In the genomic region with DNA sequence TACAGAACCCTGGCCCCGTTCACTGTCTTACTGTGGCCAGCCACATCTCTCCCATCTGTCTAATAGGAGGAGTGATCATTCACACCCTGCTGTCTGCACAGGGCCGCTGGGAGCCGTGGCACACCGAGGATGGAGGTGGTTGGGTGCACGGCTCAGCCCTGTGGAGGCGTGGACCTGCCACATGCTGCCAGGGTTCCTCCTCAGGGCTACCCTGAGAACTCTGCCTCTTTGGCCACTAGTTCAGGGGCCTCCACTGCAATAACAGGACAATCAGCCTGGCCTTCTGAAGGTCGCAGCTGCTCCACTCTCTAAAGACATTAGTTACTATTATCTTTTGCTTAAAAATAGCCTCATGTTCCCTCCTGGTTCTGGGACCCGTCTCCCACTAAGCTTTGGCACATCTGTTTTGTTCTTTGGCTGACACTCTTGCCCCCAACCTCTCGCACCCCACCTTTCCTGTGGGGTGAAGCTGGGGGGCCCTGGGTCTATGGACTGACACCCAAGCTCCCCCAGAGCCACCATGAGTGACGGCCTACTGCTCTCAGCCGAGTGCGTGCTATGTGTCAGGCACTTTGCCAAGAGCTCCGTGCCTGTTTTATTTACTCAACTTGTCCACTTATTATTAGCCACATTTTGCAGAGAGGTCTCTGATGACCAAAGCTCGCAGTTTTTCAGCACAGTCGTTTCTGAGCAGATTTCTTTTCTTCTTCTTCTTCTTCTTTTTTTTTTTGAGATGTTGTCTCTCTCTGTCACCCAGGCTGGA, we compare ENCODE assay signal across 12 cellular contexts.
DNase-seq lines count a peak whose midpoint lies in the region; ATAC-seq and TF ChIP-seq lines count a peak whose summit lies in the region.
"Had no signal": no experiment of that assay in that cellular context is flagged by ENCODE, and none has a peak within 500 bp of the region (broad histone marks: within the 10 kb centered on the region; RNA-seq: fewer than 3 reads in every experiment).

No MANE protein-coding gene starts in this region.

- H3K4me1 Mint-ChIP-seq in activated naive CD8-positive, alpha-beta T cell treated with anti-CD3 and anti-CD28 coated beads for 36 hours, result no peaks in the 10 kb centered on the region
- H3K4me1 Mint-ChIP-seq: activated CD4-positive, alpha-beta memory T cell treated with anti-CD3 and anti-CD28 coated beads, Interleukin-2, amount 10 ng/mL, durations not matched to agents 7 days and 5 days had no signal

- H3K27ac ChIP-seq in body of pancreas, result peak overlapping the region; percentile 8 to 56 (median 19)
- H3K27ac ChIP-seq in stomach smooth muscle (ENCODE audit: low read length), result peak overlapping the region; percentile 75

- H3K9me3 ChIP-seq in body of pancreas (no peaks in the 10 kb centered on the region), stomach smooth muscle (ENCODE audit: control insufficient read depth in 2 of 2, low read length in 2 of 2) (no peaks in the 10 kb centered on the region)

- no peak overlapping the region for H3K27ac Mint-ChIP-seq in activated naive CD8-positive, alpha-beta T cell treated with anti-CD3 and anti-CD28 coated beads for 36 hours
- H3K27ac Mint-ChIP-seq: activated CD4-positive, alpha-beta memory T cell treated with anti-CD3 and anti-CD28 coated beads, Interleukin-2, amount 10 ng/mL, durations not matched to agents 7 days and 5 days; activated naive CD4-positive, alpha-beta T cell treated with anti-CD3 and anti-CD28 coated beads, Interleukin-2, amount 50 U/mL, for 72 hours had no signal

- intact Hi-C loops in body of pancreas (cut with DNase I), result loop anchor here (5.0 kb wide), 1 partner anchor 108 kb away; no protein-coding TSS in a partner anchor

- H3K9me3 Mint-ChIP-seq in activated naive CD8-positive, alpha-beta T cell treated with anti-CD3 and anti-CD28 coated beads for 36 hours, result no peaks in the 10 kb centered on the region
- H3K9me3 Mint-ChIP-seq: activated CD4-positive, alpha-beta memory T cell treated with anti-CD3 and anti-CD28 coated beads, Interleukin-2, amount 10 ng/mL, durations not matched to agents 7 days and 5 days; activated naive CD4-positive, alpha-beta T cell treated with anti-CD3 and anti-CD28 coated beads, Interleukin-2, amount 50 U/mL, for 72 hours had no signal

- H3K27me3 Mint-ChIP-seq in activated naive CD8-positive, alpha-beta T cell treated with anti-CD3 and anti-CD28 coated beads for 36 hours, result peaks cover 4% of the 10 kb centered on the region
- H3K27me3 Mint-ChIP-seq: activated CD4-positive, alpha-beta memory T cell treated with anti-CD3 and anti-CD28 coated beads, Interleukin-2, amount 10 ng/mL, durations not matched to agents 7 days and 5 days had no signal

- WGBS in body of pancreas, 2 donors, result 28 to 35% methylated on average over 12 to 15 of the region's 15 CpGs

- ATAC-seq in body of pancreas (peak; percentile 34), HG03565 (IDR thresholded peaks at IDR 0.05; ENCODE audit: unreplicated experiment) (no peak)
- ATAC-seq: activated naive CD4-positive, alpha-beta T cell treated with anti-CD3 and anti-CD28 coated beads, Interleukin-2, amount 50 U/mL, for 72 hours had no signal

- no peak for TF ChIP-seq POLR2A in body of pancreas (IDR thresholded peaks at IDR 0.05)

- H3K27me3 ChIP-seq in body of pancreas (no peaks in the 10 kb centered on the region), stomach smooth muscle (ENCODE audit: control insufficient read depth in 1 of 2, insufficient read depth in 2 of 2, low read length in 2 of 2) (no peaks in the 10 kb centered on the region)

- peaks cover 18% of the 10 kb centered on the region for H3K4me1 ChIP-seq in body of pancreas
- H3K4me1 ChIP-seq in stomach smooth muscle (ENCODE audit: control insufficient read depth, insufficient read depth, low read length), result peaks cover 32% of the 10 kb centered on the region

- no peak overlapping the region for H3K4me3 ChIP-seq in body of pancreas
- H3K4me3 ChIP-seq in stomach smooth muscle (ENCODE audit: low read length in 2 of 2), result peak overlapping the region in 1 of 2 donors; percentile 8

- DNase-seq in HT-29 (ENCODE audit: low spot score), result peak; percentile 50
- peak; percentile 57 to 81 (median 76) for DNase-seq in body of pancreas
- DNase-seq in hepatic stellate cell (ENCODE audit: low spot score), result peak; percentile 61
- DNase-seq in H4 (ENCODE audit: low spot score), result no peak
- no peak for DNase-seq in activated naive CD8-positive, alpha-beta T cell treated with anti-CD3 and anti-CD28 coated beads for 36 hours
- no peak for DNase-seq in stimulated activated CD4-positive, alpha-beta T cell treated with anti-CD3 and anti-CD28 coated beads, Interleukin-12 subunit alpha, Interleukin-12 subunit beta, amount 100 ng/mL, for 4 hours
- DNase-seq: activated CD4-positive, alpha-beta memory T cell treated with anti-CD3 and anti-CD28 coated beads, Interleukin-2, amount 10 ng/mL, durations not matched to agents 7 days and 5 days; MM.1S; stimulated activated CD4-positive, alpha-beta T cell treated with anti-CD3 and anti-CD28 coated beads, Interleukin-4, amount 100 ng/mL, for 1 hour had no signal

- H3K4me3 Mint-ChIP-seq in activated naive CD8-positive, alpha-beta T cell treated with anti-CD3 and anti-CD28 coated beads for 36 hours, result no peak overlapping the region
- H3K4me3 Mint-ChIP-seq: activated CD4-positive, alpha-beta memory T cell treated with anti-CD3 and anti-CD28 coated beads, Interleukin-2, amount 10 ng/mL, durations not matched to agents 7 days and 5 days had no signal

- H3K9ac ChIP-seq in stomach smooth muscle (ENCODE audit: low read length in 2 of 2), result no peak overlapping the region

- H3K36me3 ChIP-seq in body of pancreas (replicated peaks in 1 of 2; ENCODE audit: insufficient read depth in 1 of 2, low read depth in 2 of 2) (peaks cover 0 to 14% of the 10 kb centered on the region in 2 donors), stomach smooth muscle (ENCODE audit: control insufficient read depth in 2 of 2, insufficient read depth in 2 of 2, low read length in 2 of 2) (peaks cover 6 to 15% of the 10 kb centered on the region in 2 donors)

- H3K36me3 Mint-ChIP-seq in activated naive CD8-positive, alpha-beta T cell treated with anti-CD3 and anti-CD28 coated beads for 36 hours, result no peaks in the 10 kb centered on the region
- H3K36me3 Mint-ChIP-seq: activated naive CD4-positive, alpha-beta T cell treated with anti-CD3 and anti-CD28 coated beads, Interleukin-2, amount 50 U/mL, for 72 hours had no signal

- TF ChIP-seq CTCF in body of pancreas (IDR thresholded peaks at IDR 0.05), result no peak

Comparison
In these comparisons a context has a peak if more than half of its experiments do, and no peak if none do; other contexts are left out.
1. DNase-seq: peak in HT-29 (single experiment), body of pancreas (4 of 4) and hepatic stellate cell (single experiment); none in H4 (single experiment), activated naive CD8-positive, alpha-beta T cell treated with anti-CD3 and anti-CD28 coated beads for 36 hours (single experiment) and stimulated activated CD4-positive, alpha-beta T cell treated with anti-CD3 and anti-CD28 coated beads, Interleukin-12 subunit alpha, Interleukin-12 subunit beta, amount 100 ng/mL, for 4 hours (single experiment).